8 cellular contexts compared by ENCODE assay signal in the genomic region with DNA sequence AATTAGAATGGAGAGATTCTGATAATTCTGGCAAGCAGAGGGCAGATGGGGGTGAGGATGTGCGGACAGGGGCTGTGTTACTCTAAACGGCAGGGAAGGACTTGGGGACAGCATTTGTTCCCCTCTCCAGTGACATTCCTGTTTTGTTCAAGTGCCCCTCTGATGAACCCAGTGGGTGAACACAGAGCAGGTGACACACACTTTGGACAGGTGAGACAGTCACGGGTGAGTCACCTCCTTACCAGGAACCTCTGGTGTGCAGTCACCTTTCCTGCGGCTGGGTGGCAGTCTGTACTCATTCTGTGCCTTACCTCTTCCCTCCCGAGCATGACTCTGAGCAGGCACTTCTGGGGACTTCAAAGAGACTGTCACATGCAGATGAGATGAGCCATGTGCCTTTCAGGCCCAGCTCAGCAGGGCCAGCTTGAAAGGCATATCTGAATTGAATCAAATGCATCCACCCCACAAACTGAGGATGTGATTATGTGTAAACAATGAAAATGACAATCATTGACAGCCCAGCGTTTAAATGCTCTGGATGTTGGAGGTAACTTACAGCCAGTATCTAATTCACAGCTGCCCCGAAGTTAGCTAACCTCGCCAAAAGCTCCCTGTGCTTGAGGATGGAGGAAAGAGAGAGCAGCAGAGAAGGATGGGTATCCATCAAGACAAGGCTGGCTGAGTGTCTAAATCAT.
A peak's percentile ranks its signal among the peaks of the same experiment; 100 is the strongest.
DNase-seq lines count a peak whose midpoint lies in the region; ATAC-seq, FAIRE-seq and TF ChIP-seq lines count a peak whose summit lies in the region.
"Not testable (repeated sequence)": the region's sequence is repeated elsewhere in the genome, so short reads cannot be mapped to it uniquely, and the experiment has no call there.

No MANE protein-coding gene starts in this region.

- not testable (repeated sequence) for H3K4me3 Mint-ChIP-seq in WTC11

- peak; percentile 81 for FAIRE-seq in GM18507 (lab: Jason Lieb, UNC)
- peak; percentile 75 for FAIRE-seq in keratinocyte (lab: Jason Lieb, UNC)

- TF ChIP-seq CTCF in WTC11 (IDR thresholded peaks at IDR 0.05) = not testable (repeated sequence)
- peak in 1 of 3 experiments; percentile 11 for TF ChIP-seq CTCF in keratinocyte (optimal IDR thresholded peaks at IDR 0.05 in 1 of 3, IDR thresholded peaks at IDR 0.05 in 1 of 3, conservative IDR thresholded peaks at IDR 0.05 in 1 of 3; ENCODE audit: extremely low read depth in 1 of 3, insufficient read depth in 2 of 3, low read length in 3 of 3)

- not testable (repeated sequence) for H3K4me1 Mint-ChIP-seq in WTC11

- H3K27me3 Mint-ChIP-seq in WTC11 (ENCODE audit: low read depth) = not testable (repeated sequence)

- not testable (repeated sequence) for H3K4me3 ChIP-seq in keratinocyte (ENCODE audit: control insufficient read depth in 2 of 3, extremely low read depth in 1 of 3, insufficient read depth in 2 of 3, low read depth in 1 of 3, low read length in 3 of 3)

- not testable (repeated sequence) for H3K9me3 Mint-ChIP-seq in WTC11

- H2AFZ ChIP-seq in keratinocyte (ENCODE audit: control insufficient read depth, low read length) = not testable (repeated sequence)

- peak overlapping the region; percentile 14 for H3K27ac ChIP-seq in keratinocyte (ENCODE audit: control insufficient read depth, insufficient read depth, low read length)

- H3K4me1 ChIP-seq in keratinocyte (ENCODE audit: control insufficient read depth, extremely low read depth, insufficient read depth, low read length) = not testable (repeated sequence)

- H4K20me1 ChIP-seq in keratinocyte (ENCODE audit: control insufficient read depth, extremely low read depth, insufficient read depth, low read length) = not testable (repeated sequence)

- H3K79me2 ChIP-seq in keratinocyte (ENCODE audit: control insufficient read depth, insufficient read depth, low read length) = peaks cover 65% of the 10 kb centered on the region

- not testable (repeated sequence) for H3K27ac Mint-ChIP-seq in WTC11

- POLR2A ChIA-PET in WTC11 (lab: Charles Lee) = not testable (repeated sequence)

- H3K9ac ChIP-seq in keratinocyte (ENCODE audit: control insufficient read depth, extremely low read depth, insufficient read depth, low read length) = not testable (repeated sequence)

- dilution Hi-C loops in keratinocyte (cut with MboI; ENCODE audit: extremely low pct_ligation_motif_present, low sequenced_read_pairs) = not testable (repeated sequence)

- not testable (repeated sequence) for H3K9me3 ChIP-seq in keratinocyte (ENCODE audit: control insufficient read depth, low read depth, low read length)

- not testable (repeated sequence) for H3K9me1 ChIP-seq in keratinocyte (ENCODE audit: control insufficient read depth, extremely low read depth, insufficient read depth, low read length)

- ATAC-seq in GM21360 (IDR thresholded peaks at IDR 0.05; ENCODE audit: unreplicated experiment) (peak; percentile 64), HG02852 (IDR thresholded peaks at IDR 0.05; ENCODE audit: unreplicated experiment) (peak; percentile 71), HG03442 (IDR thresholded peaks at IDR 0.05; ENCODE audit: unreplicated experiment) (peak; percentile 79), WTC11 (peak; percentile 71)

- not testable (repeated sequence) for H3K27me3 ChIP-seq in keratinocyte (ENCODE audit: control insufficient read depth, extremely low read depth, insufficient read depth, low read length)

- not testable (repeated sequence) for H3K36me3 ChIP-seq in keratinocyte (ENCODE audit: control insufficient read depth in 2 of 2, extremely low read depth in 1 of 2, insufficient read depth in 2 of 2, low read length in 2 of 2)

- not testable (repeated sequence) for H3K4me2 ChIP-seq in keratinocyte (ENCODE audit: control insufficient read depth, extremely low read depth, insufficient read depth, low read depth, low read length)

- CTCF ChIA-PET in WTC11 (lab: Charles Lee) = interaction anchor here (1.1 kb wide), 1 partner anchor 223 kb away, joined by 3 read pairs; no protein-coding TSS in a partner anchor

- H3K36me3 Mint-ChIP-seq in WTC11 = not testable (repeated sequence)

- DNase-seq in GM18507 (ENCODE audit: extremely low spot score, insufficient read length, low read depth); WTC11 (ENCODE audit: low spot score); keratinocyte (ENCODE audit: low read depth, low spot score): not testable (repeated sequence)
- peak; percentile 42 for DNase-seq in activated naive CD4-positive, alpha-beta T cell treated with anti-CD3 and anti-CD28 coated beads, Interleukin-2, amount 50 U/mL, for 16 hours
- DNase-seq in stimulated activated CD8-positive, alpha-beta memory T cell treated with anti-CD3 and anti-CD28 coated beads, Interleukin-12 subunit alpha, Interleukin-12 subunit beta, amount 100 ng/mL, for 1 hour (ENCODE audit: low read depth) = peak; percentile 6
